In the genomic region with DNA sequence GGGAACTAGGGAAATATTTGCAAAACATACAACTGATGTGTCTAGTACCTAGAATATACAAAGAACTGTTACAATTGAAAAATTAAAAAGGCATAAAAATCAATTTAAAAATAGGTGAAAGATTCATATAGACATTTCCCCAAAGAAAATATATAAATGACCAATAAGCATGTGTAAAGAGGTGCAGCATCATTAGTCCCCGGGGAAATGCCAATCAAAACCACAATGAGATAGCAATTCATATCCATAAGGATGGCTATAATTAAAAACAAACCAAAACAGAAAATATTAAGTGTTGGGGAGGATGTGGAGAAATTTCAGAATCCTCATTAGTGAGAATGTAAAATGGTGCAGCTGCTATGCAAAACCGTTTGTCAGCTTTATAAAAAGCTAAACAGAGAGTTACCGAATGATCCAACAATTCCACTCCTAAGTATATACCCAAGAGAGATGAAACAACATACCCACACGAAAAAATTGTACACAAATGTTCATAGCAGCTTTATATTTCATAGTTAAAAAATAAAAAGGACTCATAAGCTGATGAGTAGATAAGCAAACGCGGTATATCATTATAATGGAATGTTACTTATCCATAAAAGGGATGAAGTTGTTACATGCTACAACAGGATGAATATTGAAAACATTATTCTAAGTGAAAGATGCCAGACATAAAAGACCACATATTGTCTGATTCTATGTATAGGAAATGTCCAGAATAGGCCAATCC, we compare ENCODE assay signal across 15 cellular contexts.
DNase-seq lines count a peak whose midpoint lies in the region; ATAC-seq, FAIRE-seq and TF ChIP-seq lines count a peak whose summit lies in the region.
"Had no signal": no experiment of that assay in that cellular context is flagged by ENCODE, and none has a peak within 500 bp of the region (broad histone marks: within the 10 kb centered on the region; RNA-seq: fewer than 3 reads in every experiment).

No MANE protein-coding gene starts in this region.

- H3K27ac ChIP-seq in GM23248 (peak overlapping the region; percentile 94), gastroesophageal sphincter (no peak overlapping the region)
- H3K27ac ChIP-seq: BLaER1 had no signal

- H3K9me3 Mint-ChIP-seq in osteocyte (ENCODE audit: unreplicated experiment), result peaks cover 13% of the 10 kb centered on the region

- peak overlapping the region; percentile 67 for H3K27ac Mint-ChIP-seq in osteocyte (ENCODE audit: unreplicated experiment)

- WGBS in GM23248 (ENCODE audit: low coverage in 1 of 2, low lambda C conversion rate in 2 of 2, missing lambda C conversion rate in 2 of 2), 2 experiments, result 89 to 90% methylated on average over 6 of the region's 6 CpGs
- 74 to 76% methylated on average over 6 of the region's 6 CpGs for WGBS in gastroesophageal sphincter (ENCODE audit: low coverage in 1 of 2), 2 donors

- H3K27me3 ChIP-seq in GM23248 (replicated peaks; ENCODE audit: insufficient read depth) (no peaks in the 10 kb centered on the region), gastroesophageal sphincter (no peaks in the 10 kb centered on the region)
- H3K27me3 ChIP-seq: BLaER1, MG63 had no signal

- H3K36me3 Mint-ChIP-seq in osteocyte (ENCODE audit: unreplicated experiment), result no peaks in the 10 kb centered on the region

- no peaks in the 10 kb centered on the region for H3K9me2 ChIP-seq in GM23248 (ENCODE audit: insufficient read depth)

- peak overlapping the region; percentile 29; the same call in 1 of the 2 replicates for H2AFZ ChIP-seq in GM23248

- H3K4me1 ChIP-seq in GM23248 (ENCODE audit: insufficient read depth) (peaks cover 64% of the 10 kb centered on the region), gastroesophageal sphincter (peaks cover 0 to 10% (median 6%) of the 10 kb centered on the region in 3 donors)

- TF ChIP-seq POLR2A in gastroesophageal sphincter (IDR thresholded peaks at IDR 0.05), result no peak

- peaks cover 59% of the 10 kb centered on the region for H3K4me1 Mint-ChIP-seq in osteocyte (ENCODE audit: unreplicated experiment)

- ATAC-seq in gastroesophageal sphincter, result no peak
- ATAC-seq: HCT116 had no signal

- no peaks in the 10 kb centered on the region for H3K79me2 ChIP-seq in GM23248 (ENCODE audit: insufficient read depth)

- H3K9ac ChIP-seq in GM23248, result peak overlapping the region; percentile 71
- H3K9ac ChIP-seq: BLaER1 had no signal

- H3K36me3 ChIP-seq in GM23248 (ENCODE audit: low read depth), result no peaks in the 10 kb centered on the region
- H3K36me3 ChIP-seq in gastroesophageal sphincter, result no peaks in the 10 kb centered on the region
- H3K36me3 ChIP-seq: BLaER1, MG63 had no signal

- H3K4me3 Mint-ChIP-seq in osteocyte (ENCODE audit: unreplicated experiment), result no peak overlapping the region

- no peaks in the 10 kb centered on the region for H4K20me1 ChIP-seq in GM23248 (ENCODE audit: insufficient read depth)
- H4K20me1 ChIP-seq: BLaER1 had no signal

- in situ Hi-C loops in GM23248 (cut with MboI), result no loop called here

- H3K4me3 ChIP-seq in GM23248, result no peak overlapping the region
- H3K4me3 ChIP-seq in epithelial cell of esophagus (ENCODE audit: low read length), result no peak overlapping the region
- H3K4me3 ChIP-seq in gastroesophageal sphincter, result no peak overlapping the region
- H3K4me3 ChIP-seq: BLaER1, MG63 had no signal

- no peaks in the 10 kb centered on the region for H3K9me3 ChIP-seq in GM23248 (ENCODE audit: low read depth)
- H3K9me3 ChIP-seq in gastroesophageal sphincter, result no peaks in the 10 kb centered on the region
- H3K9me3 ChIP-seq: BLaER1, MG63 had no signal

- no peaks in the 10 kb centered on the region for H3K27me3 Mint-ChIP-seq in osteocyte (ENCODE audit: unreplicated experiment)

- H3F3A ChIP-seq in GM23248 (ENCODE audit: insufficient read depth), result peaks cover 49% of the 10 kb centered on the region

- FAIRE-seq in RCC 7860 (lab: Jason Lieb, UNC), result peak; percentile 69
- FAIRE-seq: GM18507 had no signal

- no peak for TF ChIP-seq EP300 in gastroesophageal sphincter (IDR thresholded peaks at IDR 0.05)

- no peak for TF ChIP-seq CTCF in epithelial cell of esophagus (IDR thresholded peaks at IDR 0.05; ENCODE audit: insufficient read depth, low read depth, low read length, missing control alignments)
- no peak for TF ChIP-seq CTCF in osteocyte (IDR thresholded peaks at IDR 0.05)
- TF ChIP-seq CTCF in gastroesophageal sphincter (IDR thresholded peaks at IDR 0.05), result no peak

- no peak overlapping the region for H3K4me2 ChIP-seq in GM23248 (ENCODE audit: unreplicated experiment)
- H3K4me2 ChIP-seq: BLaER1 had no signal

- DNase-seq in GM23248, result no peak
- no peak for DNase-seq in RCC 7860 (ENCODE audit: low spot score)
- peak; percentile 57 for DNase-seq in epithelial cell of esophagus (ENCODE audit: low read depth)
- no peak for DNase-seq in osteocyte (ENCODE audit: extremely low spot score, unreplicated experiment)
- no peak for DNase-seq in CD1c-positive myeloid dendritic cell (ENCODE audit: extremely low spot score)
- no peak for DNase-seq in activated CD4-positive, alpha-beta T cell treated with anti-CD3 and anti-CD28 coated beads, Interleukin-2, amount 50 U/mL, for 4 hours
- DNase-seq: KG1, MG63, NCI-H1092 treated with DMSO at 0.1 percent for 48 hours, NCI-H1694, Right ventricle myocardium superior had no signal
